10 cellular contexts compared by ENCODE assay signal in the genomic region with DNA sequence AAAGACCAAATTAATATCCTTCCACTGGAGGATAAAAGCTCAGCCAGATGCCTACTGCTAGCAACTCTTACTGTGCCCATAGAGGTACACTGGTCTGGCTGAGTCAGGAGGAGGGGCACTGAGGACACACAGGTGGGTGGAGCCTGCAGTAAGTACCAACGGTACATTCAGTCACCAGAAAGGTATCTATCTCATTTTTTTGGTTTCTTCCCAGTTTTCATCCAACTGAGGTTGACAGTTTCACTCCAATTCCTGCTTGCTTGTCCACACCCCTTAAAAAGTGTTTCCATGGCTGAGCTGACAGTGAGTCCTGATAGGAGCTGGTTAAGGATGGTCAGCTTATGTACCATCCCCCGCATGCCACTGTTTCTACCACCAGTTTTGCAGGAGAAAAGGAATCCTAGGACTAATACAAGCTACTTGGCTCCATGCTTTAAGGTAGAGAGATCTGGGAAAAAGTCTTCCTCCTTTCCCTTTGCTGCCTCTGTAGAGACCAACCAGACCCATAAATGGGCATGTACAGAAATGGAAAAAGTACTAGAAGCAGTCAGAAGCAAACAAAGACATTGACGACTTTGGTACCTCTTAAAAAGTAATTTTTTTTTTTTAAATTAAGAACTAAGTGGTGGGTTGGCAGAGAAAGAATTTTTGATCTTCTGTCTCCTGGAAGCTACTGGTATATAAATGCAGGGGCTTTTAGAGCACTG. TPM values are rescaled to one million over a fixed set of nuclear protein-coding genes. Genes with fewer than 3 reads are reported as not detected.
DNase-seq lines count a peak whose midpoint lies in the region; ATAC-seq and TF ChIP-seq lines count a peak whose summit lies in the region.
"Had no signal": no experiment of that assay in that cellular context is flagged by ENCODE, and none has a peak within 500 bp of the region (broad histone marks: within the 10 kb centered on the region; RNA-seq: fewer than 3 reads in every experiment).

No MANE protein-coding gene starts in this region.

- DNase-seq in left ventricle myocardium superior: peak; percentile 27
- no peak for DNase-seq in Right ventricle myocardium superior
- no peak for DNase-seq in activated CD4-positive, alpha-beta memory T cell treated with anti-CD3 and anti-CD28 coated beads, Interleukin-2, amount 10 ng/mL, durations not matched to agents 7 days and 5 days
- peak in 1 of 2 donors; percentile 34 for DNase-seq in upper lobe of left lung
- DNase-seq in COR-L47 (lab: John Stamatoyannopoulos, UW): no peak
- DNase-seq in mesothelial cell of epicardium (ENCODE audit: low spot score in 2 of 2, unreplicated experiment in 2 of 2): no peak
- no peak for DNase-seq in effector memory CD4-positive, alpha-beta T cell
- DNase-seq: activated naive CD4-positive, alpha-beta T cell treated with anti-CD3 and anti-CD28 coated beads, Interleukin-2, amount 50 U/mL, for 16 hours; DMS 273 treated with DMSO at 0.1 percent for 48 hours had no signal

- TF ChIP-seq EP300 in upper lobe of left lung (IDR thresholded peaks at IDR 0.05): no peak

- peak overlapping the region; percentile 43 for H3K4me3 Mint-ChIP-seq in activated CD4-positive, alpha-beta memory T cell treated with anti-CD3 and anti-CD28 coated beads, Interleukin-2, amount 10 ng/mL, durations not matched to agents 7 days and 5 days
- no peak overlapping the region for H3K4me3 Mint-ChIP-seq in mesothelial cell of epicardium

- H3K9ac ChIP-seq in iPS-18a (ENCODE audit: low read length): no peak overlapping the region

- H3K36me3 ChIP-seq in iPS-18a (ENCODE audit: control insufficient read depth, low read depth, low read length) (no peaks in the 10 kb centered on the region), upper lobe of left lung (no peaks in the 10 kb centered on the region)
- H3K36me3 ChIP-seq in effector memory CD4-positive, alpha-beta T cell (ENCODE audit: control insufficient read depth, insufficient read depth, low read length): no peaks in the 10 kb centered on the region

- intact Hi-C loops in left ventricle myocardium superior (cut with micrococcal nuclease) (loop anchor here (10.0 kb wide), 2 partner anchors 64 to 104 kb away; no protein-coding TSS in a partner anchor), Right ventricle myocardium superior (cut with DNase I) (loop anchor here (2.0 to 10.0 kb wide), 2 partner anchors 54 to 100 kb away; no protein-coding TSS in a partner anchor)

- no peak for ATAC-seq in left ventricle myocardium superior
- no peak for ATAC-seq in Right ventricle myocardium superior (ENCODE audit: poor library complexity)
- ATAC-seq in upper lobe of left lung (ENCODE audit: low FRiP score in 2 of 2): no peak

- no peaks in the 10 kb centered on the region for H3K9me3 ChIP-seq in iPS-18a (ENCODE audit: control insufficient read depth, low read depth, low read length)
- no peaks in the 10 kb centered on the region for H3K9me3 ChIP-seq in upper lobe of left lung
- H3K9me3 ChIP-seq in effector memory CD4-positive, alpha-beta T cell (ENCODE audit: control insufficient read depth, low read length): no peaks in the 10 kb centered on the region

- H3K4me3 ChIP-seq in iPS-18a (ENCODE audit: low read length) (peak overlapping the region; percentile 91), upper lobe of left lung (peak overlapping the region in 3 of 4 donors; percentile 3 to 84 (median 81))
- no peak overlapping the region for H3K4me3 ChIP-seq in effector memory CD4-positive, alpha-beta T cell (ENCODE audit: insufficient read depth, low read depth, low read length, poor library complexity, severe bottlenecking)

- POLR2A ChIA-PET in activated CD4-positive, alpha-beta memory T cell treated with anti-CD3 and anti-CD28 coated beads, Interleukin-2, amount 10 ng/mL, durations not matched to agents 7 days and 5 days (lab: Charles Lee): interaction anchor here (0.7 to 1.5 kb wide), 7 partner anchors 7 to 1368 kb away, joined by 3 to 5 read pairs (median 4); no protein-coding TSS in a partner anchor

- TF ChIP-seq CTCF in upper lobe of left lung (IDR thresholded peaks at IDR 0.05) (no peak), mesothelial cell of epicardium (IDR thresholded peaks at IDR 0.05; ENCODE audit: unreplicated experiment) (no peak)

- H3K4me1 ChIP-seq in iPS-18a (ENCODE audit: control insufficient read depth, low read depth, low read length) (peaks cover 40% of the 10 kb centered on the region), upper lobe of left lung (peaks cover 24 to 49% (median 35%) of the 10 kb centered on the region in 4 donors)
- peaks cover 10% of the 10 kb centered on the region for H3K4me1 ChIP-seq in effector memory CD4-positive, alpha-beta T cell (ENCODE audit: control insufficient read depth, insufficient read depth, low read length, poor library complexity, severe bottlenecking)

- CTCF ChIA-PET in activated CD4-positive, alpha-beta memory T cell treated with anti-CD3 and anti-CD28 coated beads, Interleukin-2, amount 10 ng/mL, durations not matched to agents 7 days and 5 days (lab: Charles Lee): interaction anchor here (1.0 to 2.1 kb wide), 3 partner anchors 10 to 30 kb away, joined by 3 to 4 read pairs (median 4); no protein-coding TSS in a partner anchor

- H3K27me3 ChIP-seq in iPS-18a (ENCODE audit: control insufficient read depth, insufficient read depth, low read length): peaks cover 17% of the 10 kb centered on the region
- H3K27me3 ChIP-seq in upper lobe of left lung: no peaks in the 10 kb centered on the region
- H3K27me3 ChIP-seq in effector memory CD4-positive, alpha-beta T cell (replicated peaks; ENCODE audit: control insufficient read depth, insufficient read depth, low read length, poor library complexity, severe bottlenecking): no peaks in the 10 kb centered on the region

- no peaks in the 10 kb centered on the region for H3K27me3 Mint-ChIP-seq in activated CD4-positive, alpha-beta memory T cell treated with anti-CD3 and anti-CD28 coated beads, Interleukin-2, amount 10 ng/mL, durations not matched to agents 7 days and 5 days
- H3K27me3 Mint-ChIP-seq in mesothelial cell of epicardium (ENCODE audit: low read depth): peaks cover 15% of the 10 kb centered on the region

- no peak for TF ChIP-seq POLR2A in upper lobe of left lung (IDR thresholded peaks at IDR 0.05)

- no peak overlapping the region for H3K27ac Mint-ChIP-seq in activated CD4-positive, alpha-beta memory T cell treated with anti-CD3 and anti-CD28 coated beads, Interleukin-2, amount 10 ng/mL, durations not matched to agents 7 days and 5 days
- H3K27ac Mint-ChIP-seq in mesothelial cell of epicardium: no peak overlapping the region

- H3K4me1 Mint-ChIP-seq in activated CD4-positive, alpha-beta memory T cell treated with anti-CD3 and anti-CD28 coated beads, Interleukin-2, amount 10 ng/mL, durations not matched to agents 7 days and 5 days: peaks cover 76% of the 10 kb centered on the region
- peaks cover 38% of the 10 kb centered on the region for H3K4me1 Mint-ChIP-seq in mesothelial cell of epicardium

- H3K9me3 Mint-ChIP-seq in activated CD4-positive, alpha-beta memory T cell treated with anti-CD3 and anti-CD28 coated beads, Interleukin-2, amount 10 ng/mL, durations not matched to agents 7 days and 5 days: no peaks in the 10 kb centered on the region
- H3K9me3 Mint-ChIP-seq in mesothelial cell of epicardium: no peaks in the 10 kb centered on the region

- H3K27ac ChIP-seq in iPS-18a (ENCODE audit: low read length): no peak overlapping the region
- H3K27ac ChIP-seq in upper lobe of left lung: peak overlapping the region in 1 of 4 donors; percentile 100
- no peak overlapping the region for H3K27ac ChIP-seq in effector memory CD4-positive, alpha-beta T cell (ENCODE audit: insufficient read depth, low read length, poor library complexity, severe bottlenecking)

- 73 to 76% methylated on average over 3 of the region's 3 CpGs for WGBS in upper lobe of left lung, 2 donors

- H3K36me3 Mint-ChIP-seq in activated CD4-positive, alpha-beta memory T cell treated with anti-CD3 and anti-CD28 coated beads, Interleukin-2, amount 10 ng/mL, durations not matched to agents 7 days and 5 days (ENCODE audit: low read depth): peaks cover 29% of the 10 kb centered on the region
- H3K36me3 Mint-ChIP-seq in mesothelial cell of epicardium: no peaks in the 10 kb centered on the region

RNA-seq across cellular contexts. Expression of gene ELL2, which starts 3.2 kb away (rescaled TPM):
- total RNA-seq in left ventricle myocardium superior: 23.4 TPM
- total RNA-seq in Right ventricle myocardium superior: 30.8 TPM
- total RNA-seq in activated CD4-positive, alpha-beta memory T cell treated with anti-CD3 and anti-CD28 coated beads, Interleukin-2, amount 10 ng/mL, durations not matched to agents 7 days and 5 days: 10 to 100 TPM; 54.4 to 59.0 TPM
- 100 to 1,000 TPM in 1 of 6 donors, 10 to 100 TPM in 5; 44.4 to 203 (median 54.3) TPM for total RNA-seq in upper lobe of left lung
- total RNA-seq in mesothelial cell of epicardium: 11.7 to 13.5 TPM (median 11.8 TPM) in 3 replicates
